13 cellular contexts compared by ENCODE assay signal in genomic region chr14:72708708-72709475, GRCh38.
A peak's percentile ranks its signal among the peaks of the same experiment; 100 is the strongest.
DNase-seq lines count a peak whose midpoint lies in the region; ATAC-seq lines count a peak whose summit lies in the region.
"Had no signal": no experiment of that assay in that cellular context is flagged by ENCODE, and none has a peak within 500 bp of the region (broad histone marks: within the 10 kb centered on the region; RNA-seq: fewer than 3 reads in every experiment).

No MANE protein-coding gene starts in this region.

- peak overlapping the region; percentile 58 for H3K27ac ChIP-seq in cingulate gyrus (ENCODE audit: low read depth, low read length)
- H3K27ac ChIP-seq in mesendoderm (ENCODE audit: low read depth, low read length): no peak overlapping the region

- no peak overlapping the region for H2BK5ac ChIP-seq in mesendoderm (ENCODE audit: low read length)

- H4K8ac ChIP-seq in mesendoderm (ENCODE audit: low read depth, low read length): no peak overlapping the region

- H3K4ac ChIP-seq in mesendoderm (ENCODE audit: low read depth, low read length): no peak overlapping the region

- H4K5ac ChIP-seq in mesendoderm (ENCODE audit: low read length): no peak overlapping the region

- H3K56ac ChIP-seq in mesendoderm (ENCODE audit: low read length): no peak overlapping the region

- no peak for ATAC-seq in HG02642 (IDR thresholded peaks at IDR 0.05; ENCODE audit: poor library complexity, unreplicated experiment)
- ATAC-seq in HG03097 (IDR thresholded peaks at IDR 0.05; ENCODE audit: low FRiP score, unreplicated experiment): no peak

- peak in 9 of 14 donors; percentile 24 to 65 (median 53) for DNase-seq in C1 segment of cervical spinal cord (lab: John Stamatoyannopoulos, UW)
- peak; percentile 25 for DNase-seq in HT-29 (ENCODE audit: low spot score)
- DNase-seq in mesendoderm: peak; percentile 50
- DNase-seq in activated CD8-positive, alpha-beta memory T cell treated with anti-CD3 and anti-CD28 coated beads, Interleukin-2, amount 50 U/mL, for 4 hours: no peak
- no peak for DNase-seq in stimulated activated CD4-positive, alpha-beta T cell treated with anti-CD3 and anti-CD28 coated beads, Interleukin-2, amount 100 ng/mL, for 24 hours
- DNase-seq: aorta; CD4-positive, alpha-beta T cell; NCI-H2171; OCI-M1; right cardiac atrium had no signal

- H3K4me2 ChIP-seq in mesendoderm (ENCODE audit: low read length): no peak overlapping the region

- no peak overlapping the region for H3K9ac ChIP-seq in mesendoderm (ENCODE audit: low read length)

- H3K27me3 ChIP-seq in mesendoderm (ENCODE audit: insufficient read depth, low read length, poor library complexity): no peaks in the 10 kb centered on the region

- no peak overlapping the region for H3K4me3 ChIP-seq in mesendoderm (ENCODE audit: low read length)

- no peak overlapping the region for H2BK15ac ChIP-seq in mesendoderm (replicated peaks; ENCODE audit: low read depth)

- no peak overlapping the region for H2BK120ac ChIP-seq in mesendoderm (ENCODE audit: low read depth, low read length)

- no peak overlapping the region for H3K23ac ChIP-seq in mesendoderm (ENCODE audit: low read length)

- no peak overlapping the region for H2AK5ac ChIP-seq in mesendoderm (ENCODE audit: low read length)

- H3K4me1 ChIP-seq in mesendoderm (ENCODE audit: control insufficient read depth, low read depth, low read length): no peaks in the 10 kb centered on the region

- H3K79me2 ChIP-seq in mesendoderm (ENCODE audit: control insufficient read depth, insufficient read depth, low read length): no peaks in the 10 kb centered on the region

- no peaks in the 10 kb centered on the region for H3K79me1 ChIP-seq in mesendoderm (ENCODE audit: low read length)

- H3K36me3 ChIP-seq in mesendoderm (ENCODE audit: control insufficient read depth, insufficient read depth, low read length): no peaks in the 10 kb centered on the region

- H3K18ac ChIP-seq in mesendoderm (ENCODE audit: low read length): no peak overlapping the region

- no CpG with 5 or more reads among the region's 13 CpGs for WGBS in mesendoderm (ENCODE audit: extremely low coverage, insufficient coverage, low lambda C conversion rate)

Comparison
In these comparisons a context has a peak if more than half of its experiments do, and no peak if none do; other contexts are left out.
1. DNase-seq: peak in C1 segment of cervical spinal cord (9 of 14), HT-29 (single experiment) and mesendoderm (single experiment); none in activated CD8-positive, alpha-beta memory T cell treated with anti-CD3 and anti-CD28 coated beads, Interleukin-2, amount 50 U/mL, for 4 hours (single experiment) and stimulated activated CD4-positive, alpha-beta T cell treated with anti-CD3 and anti-CD28 coated beads, Interleukin-2, amount 100 ng/mL, for 24 hours (0 of 2).